In genomic region chr3:105801397-105801796, GRCh38 we compare ENCODE assay signal across 1 cellular context.
TF ChIP-seq lines count a peak whose summit lies in the region.

No MANE protein-coding gene starts in this region.

TF ChIP-seq in GM12878, 131 proteins besides CTCF, POLR2A, EP300 and RAD21 (continued from another document and continues in another):
- no peak for TF ChIP-seq ELK1 (IDR thresholded peaks at IDR 0.05; ENCODE audit: low read depth, low read length)
- no peak for TF ChIP-seq EGR1 (IDR thresholded peaks at IDR 0.05; ENCODE audit: borderline replicate concordance in 1 of 2, low read depth in 2 of 2, low read length in 2 of 2)
- no peak for TF ChIP-seq REST (IDR thresholded peaks at IDR 0.05; ENCODE audit: low read depth, low read length)
- no peak for TF ChIP-seq EED (IDR thresholded peaks at IDR 0.05; ENCODE audit: low read depth)
- TF ChIP-seq IRF3 (IDR thresholded peaks at IDR 0.05), result no peak
- no peak for TF ChIP-seq NFYA (IDR thresholded peaks at IDR 0.05; ENCODE audit: borderline replicate concordance, low read depth, low read length)
- TF ChIP-seq SMAD5 (IDR thresholded peaks at IDR 0.05; ENCODE audit: low read depth), result no peak; the same call in 1 of the 2 replicates
- no peak for TF ChIP-seq IKZF1 (conservative IDR thresholded peaks at IDR 0.05)
- TF ChIP-seq SREBF1 (IDR thresholded peaks at IDR 0.05; ENCODE audit: low read length), result no peak
- no peak for TF ChIP-seq SREBF2 (IDR thresholded peaks at IDR 0.05; ENCODE audit: low read length)
- no peak for TF ChIP-seq KDM1A (IDR thresholded peaks at IDR 0.05; ENCODE audit: borderline replicate concordance)
- TF ChIP-seq KLF5 (IDR thresholded peaks at IDR 0.05; ENCODE audit: partially characterized antibody), result no peak
- TF ChIP-seq SMC3 (IDR thresholded peaks at IDR 0.05; ENCODE audit: borderline replicate concordance, low read length), result no peak
- no peak for TF ChIP-seq RCOR1 (conservative IDR thresholded peaks at IDR 0.05; ENCODE audit: low read depth, low read length)
- no peak for TF ChIP-seq ATF3 (IDR thresholded peaks at IDR 0.05; ENCODE audit: borderline replicate concordance, extremely low read depth, low read depth, low read length)
- TF ChIP-seq LARP7 (IDR thresholded peaks at IDR 0.05), result no peak
- TF ChIP-seq HDAC2 (IDR thresholded peaks at IDR 0.05), result no peak
- no peak for TF ChIP-seq POLR2AphosphoS2 (IDR thresholded peaks at IDR 0.05; ENCODE audit: low read depth, low read length)
- TF ChIP-seq GABPA (IDR thresholded peaks at IDR 0.05; ENCODE audit: low read depth), result no peak
- no peak for TF ChIP-seq RFX5 (IDR thresholded peaks at IDR 0.05; ENCODE audit: low read depth, low read length)
- no peak for TF ChIP-seq SP1 (IDR thresholded peaks at IDR 0.05; ENCODE audit: low read depth, low read length)
- no peak for TF ChIP-seq SUPT20H (IDR thresholded peaks at IDR 0.05; ENCODE audit: borderline replicate concordance, control insufficient read depth, low read depth, low read length)
- TF ChIP-seq CBX5 (IDR thresholded peaks at IDR 0.05; ENCODE audit: low read depth), result no peak
- no peak for TF ChIP-seq NFIC (IDR thresholded peaks at IDR 0.05; ENCODE audit: low read depth, low read length)
- TF ChIP-seq E4F1 (IDR thresholded peaks at IDR 0.05; ENCODE audit: borderline replicate concordance, partially characterized antibody), result no peak
- no peak for TF ChIP-seq BHLHE40 (IDR thresholded peaks at IDR 0.05; ENCODE audit: borderline replicate concordance in 1 of 2, low read depth in 2 of 2, low read length in 1 of 2)
- no peak for TF ChIP-seq STAT1 (conservative IDR thresholded peaks at IDR 0.05)
- TF ChIP-seq CEBPZ (IDR thresholded peaks at IDR 0.05; ENCODE audit: low read depth, low read length), result no peak
- no peak for TF ChIP-seq ZBTB11 (CRISPR knock-in tag; IDR thresholded peaks at IDR 0.05)
- no peak for TF ChIP-seq ZBTB4 (CRISPR knock-in tag; IDR thresholded peaks at IDR 0.05)
- TF ChIP-seq ATF7 (IDR thresholded peaks at IDR 0.05; ENCODE audit: low read depth), result no peak
- TF ChIP-seq NRF1 (conservative IDR thresholded peaks at IDR 0.05; ENCODE audit: low read depth, low read length), result no peak
- TF ChIP-seq ZNF217 (IDR thresholded peaks at IDR 0.05), result no peak
- TF ChIP-seq BRCA1 (IDR thresholded peaks at IDR 0.05; ENCODE audit: low read depth, low read length), result no peak
- TF ChIP-seq HDGF (IDR thresholded peaks at IDR 0.05), result no peak
- 0 out of 2 replicates have a peak, but pooled peaks have one; percentile 29 for TF ChIP-seq CREB1 (IDR thresholded peaks at IDR 0.05; ENCODE audit: low read depth)
- no peak for TF ChIP-seq HCFC1 (IDR thresholded peaks at IDR 0.05; ENCODE audit: low read length)
- no peak for TF ChIP-seq ZNF622 (IDR thresholded peaks at IDR 0.05)
- TF ChIP-seq TCF7 (IDR thresholded peaks at IDR 0.05; ENCODE audit: borderline replicate concordance), result peak; percentile 76
- no peak for TF ChIP-seq ZNF207 (IDR thresholded peaks at IDR 0.05; ENCODE audit: borderline replicate concordance)
- TF ChIP-seq JUNB (IDR thresholded peaks at IDR 0.05), result peak; percentile 29
- no peak for TF ChIP-seq TCF3 (IDR thresholded peaks at IDR 0.05; ENCODE audit: borderline replicate concordance, insufficient read depth, low read depth, low read length)
